ENCODE assay signal across 1 cellular context in the genomic region with DNA sequence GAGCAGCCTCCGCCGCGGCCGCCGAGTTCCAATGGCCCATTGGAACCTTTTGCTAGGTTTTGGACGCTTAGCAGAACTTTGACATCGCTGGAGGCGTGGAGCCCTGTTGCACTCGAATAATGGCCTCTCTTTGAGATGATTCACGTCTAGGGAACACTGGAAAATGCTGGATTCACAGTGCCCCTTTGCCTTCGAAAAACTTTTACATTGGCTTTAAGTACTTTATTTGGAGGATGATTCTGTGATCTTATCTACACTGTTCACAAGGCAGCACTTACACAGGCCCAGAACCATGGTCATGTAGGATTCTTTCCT.
TF ChIP-seq lines count a peak whose summit lies in the region.

No MANE protein-coding gene starts in this region.

TF ChIP-seq in K562, 482 proteins besides CTCF, POLR2A, EP300 and RAD21:
- 0 out of 2 replicates have a peak, but pooled peaks have one; percentile 7 for TF ChIP-seq RNF2 (IDR thresholded peaks at IDR 0.05)
- TF ChIP-seq, protein P1, sequence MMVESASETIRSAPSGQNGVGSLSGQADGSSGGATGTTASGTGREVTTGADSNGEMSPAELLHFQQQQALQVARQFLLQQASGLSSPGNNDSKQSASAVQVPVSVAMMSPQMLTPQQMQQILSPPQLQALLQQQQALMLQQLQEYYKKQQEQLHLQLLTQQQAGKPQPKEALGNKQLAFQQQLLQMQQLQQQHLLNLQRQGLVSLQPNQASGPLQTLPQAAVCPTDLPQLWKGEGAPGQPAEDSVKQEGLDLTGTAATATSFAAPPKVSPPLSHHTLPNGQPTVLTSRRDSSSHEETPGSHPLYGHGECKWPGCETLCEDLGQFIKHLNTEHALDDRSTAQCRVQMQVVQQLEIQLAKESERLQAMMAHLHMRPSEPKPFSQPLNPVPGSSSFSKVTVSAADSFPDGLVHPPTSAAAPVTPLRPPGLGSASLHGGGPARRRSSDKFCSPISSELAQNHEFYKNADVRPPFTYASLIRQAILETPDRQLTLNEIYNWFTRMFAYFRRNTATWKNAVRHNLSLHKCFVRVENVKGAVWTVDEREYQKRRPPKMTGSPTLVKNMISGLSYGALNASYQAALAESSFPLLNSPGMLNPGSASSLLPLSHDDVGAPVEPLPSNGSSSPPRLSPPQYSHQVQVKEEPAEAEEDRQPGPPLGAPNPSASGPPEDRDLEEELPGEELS (CRISPR knock-in tag; IDR thresholded peaks at IDR 0.05; ENCODE audit: borderline replicate concordance), result no peak
- TF ChIP-seq THRAP3 (IDR thresholded peaks at IDR 0.05; ENCODE audit: borderline replicate concordance), result no peak
- TF ChIP-seq ZFP36 (IDR thresholded peaks at IDR 0.05; ENCODE audit: low read depth, low read length, partially characterized antibody), result peak; percentile 6
- TF ChIP-seq NRF1 (conservative IDR thresholded peaks at IDR 0.05 in 1 of 2, IDR thresholded peaks at IDR 0.05 in 1 of 2), result no peak
- TF ChIP-seq, protein P2, sequence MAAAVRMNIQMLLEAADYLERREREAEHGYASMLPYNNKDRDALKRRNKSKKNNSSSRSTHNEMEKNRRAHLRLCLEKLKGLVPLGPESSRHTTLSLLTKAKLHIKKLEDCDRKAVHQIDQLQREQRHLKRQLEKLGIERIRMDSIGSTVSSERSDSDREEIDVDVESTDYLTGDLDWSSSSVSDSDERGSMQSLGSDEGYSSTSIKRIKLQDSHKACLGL (CRISPR knock-in tag; IDR thresholded peaks at IDR 0.05; ENCODE audit: borderline replicate concordance, poor library complexity, severe bottlenecking), result no peak
TF ChIP-seq in K562: peak in this region for 2.
